ENCODE assay signal across 12 cellular contexts in the genomic region with DNA sequence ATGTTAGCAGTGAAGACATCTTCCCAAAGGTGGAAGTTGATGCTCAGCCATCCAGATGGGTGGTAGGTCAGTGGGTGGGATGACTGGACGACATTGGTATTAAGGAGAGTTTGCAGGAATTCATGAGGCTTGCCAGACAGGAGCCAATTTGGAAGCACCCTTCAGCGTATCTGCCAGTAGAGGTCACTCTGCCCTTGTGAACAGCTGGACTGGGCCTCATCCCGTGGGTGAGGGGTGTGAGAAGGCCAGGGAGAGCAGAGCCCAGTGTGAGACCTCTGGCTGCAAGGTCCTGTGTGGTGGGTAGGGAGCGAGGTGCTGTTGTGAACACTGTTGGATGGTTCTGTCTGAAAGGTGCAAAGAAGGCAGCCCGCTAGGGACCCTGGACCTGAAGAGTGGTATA. TPM values are rescaled to one million over a fixed set of nuclear protein-coding genes. Genes with fewer than 3 reads are reported as not detected.
A peak's percentile ranks its signal among the peaks of the same experiment; 100 is the strongest.
DNase-seq lines count a peak whose midpoint lies in the region; ATAC-seq, FAIRE-seq and TF ChIP-seq lines count a peak whose summit lies in the region.
"Had no signal": no experiment of that assay in that cellular context is flagged by ENCODE, and none has a peak within 500 bp of the region (broad histone marks: within the 10 kb centered on the region; RNA-seq: fewer than 3 reads in every experiment).

No MANE protein-coding gene starts in this region.

- no peak overlapping the region for H3K4ac ChIP-seq in H9 (ENCODE audit: low read depth, low read length)

- H3K4me1 ChIP-seq in H9 (ENCODE audit: insufficient read depth, low read length): no peaks in the 10 kb centered on the region
- no peaks in the 10 kb centered on the region for H3K4me1 ChIP-seq in keratinocyte (ENCODE audit: control insufficient read depth, extremely low read depth, insufficient read depth, low read length)
- no peaks in the 10 kb centered on the region for H3K4me1 ChIP-seq in sigmoid colon
- H3K4me1 ChIP-seq: adrenal gland, gastroesophageal sphincter had no signal

- no peaks in the 10 kb centered on the region; a peak in 2 of 7 replicates for H3K36me3 Mint-ChIP-seq in H9 (ENCODE audit: insufficient read depth in 1 of 3, low read depth in 3 of 3)
- no peaks in the 10 kb centered on the region for H3K36me3 Mint-ChIP-seq in activated CD8-positive, alpha-beta memory T cell treated with anti-CD3 and anti-CD28 coated beads, Interleukin-2, amount 10 ng/mL, durations not matched to agents 7 days and 5 days
- no peaks in the 10 kb centered on the region for H3K36me3 Mint-ChIP-seq in activated naive CD8-positive, alpha-beta T cell treated with anti-CD3 and anti-CD28 coated beads for 36 hours

- no peak overlapping the region for H2BK12ac ChIP-seq in H9 (ENCODE audit: insufficient read length, low read depth, low read length)

- H4K20me1 ChIP-seq in H9 (ENCODE audit: control insufficient read depth, insufficient read depth, insufficient read length) (no peaks in the 10 kb centered on the region), keratinocyte (ENCODE audit: control insufficient read depth, extremely low read depth, insufficient read depth, low read length) (no peaks in the 10 kb centered on the region)

- no peak overlapping the region for H4K91ac ChIP-seq in H9 (ENCODE audit: insufficient read length, low read depth, low read length)

- no peak overlapping the region for H4K8ac ChIP-seq in H9 (replicated peaks; ENCODE audit: insufficient read length, low read depth, low read length)

- H2BK120ac ChIP-seq in H9 (ENCODE audit: low read depth, low read length, poor library complexity, severe bottlenecking): no peak overlapping the region

- no peak overlapping the region for H4K5ac ChIP-seq in H9 (ENCODE audit: insufficient read length, low read depth, low read length)

- H3K4me3 ChIP-seq in WI38 (ENCODE audit: low read depth, low read length) (no peak overlapping the region), keratinocyte (ENCODE audit: control insufficient read depth in 2 of 3, extremely low read depth in 1 of 3, insufficient read depth in 2 of 3, low read depth in 1 of 3, low read length in 3 of 3) (no peak overlapping the region), sigmoid colon (no peak overlapping the region)
- H3K4me3 ChIP-seq: adrenal gland, gastroesophageal sphincter had no signal

- no peak overlapping the region for H3K4me3 Mint-ChIP-seq in H9
- H3K4me3 Mint-ChIP-seq in activated CD8-positive, alpha-beta memory T cell treated with anti-CD3 and anti-CD28 coated beads, Interleukin-2, amount 10 ng/mL, durations not matched to agents 7 days and 5 days: no peak overlapping the region
- H3K4me3 Mint-ChIP-seq in activated naive CD8-positive, alpha-beta T cell treated with anti-CD3 and anti-CD28 coated beads for 36 hours: no peak overlapping the region

- H3K79me1 ChIP-seq in H9 (ENCODE audit: insufficient read depth, low read depth, low read length, poor library complexity, severe bottlenecking): no peaks in the 10 kb centered on the region

- DNase-seq in AG08396 (ENCODE audit: low spot score) (peak; percentile 56), H9 (peak; percentile 86), keratinocyte (ENCODE audit: low read depth, low spot score) (no peak), sigmoid colon (no peak), activated gamma-delta T cell treated with Interleukin-2 at 50 U/mL for 16 hours (no peak)
- no peak for DNase-seq in activated CD8-positive, alpha-beta memory T cell treated with anti-CD3 and anti-CD28 coated beads, Interleukin-2, amount 10 ng/mL, durations not matched to agents 7 days and 5 days
- DNase-seq in activated naive CD8-positive, alpha-beta T cell treated with anti-CD3 and anti-CD28 coated beads for 36 hours: no peak
- DNase-seq: DND-41, NCI-H774 had no signal

- FAIRE-seq in keratinocyte (lab: Jason Lieb, UNC): no peak

- no peak overlapping the region for H3K56ac ChIP-seq in H9 (ENCODE audit: insufficient read length, low read depth, low read length)

- H3K9ac ChIP-seq in H9 (ENCODE audit: extremely low read depth, insufficient read length, low read length): no peak overlapping the region
- H3K9ac ChIP-seq in keratinocyte (ENCODE audit: control insufficient read depth, extremely low read depth, insufficient read depth, low read length): no peak overlapping the region

- H3K27ac Mint-ChIP-seq in H9: no peak overlapping the region; a peak in 1 of 7 replicates
- no peak overlapping the region for H3K27ac Mint-ChIP-seq in activated CD8-positive, alpha-beta memory T cell treated with anti-CD3 and anti-CD28 coated beads, Interleukin-2, amount 10 ng/mL, durations not matched to agents 7 days and 5 days
- no peak overlapping the region for H3K27ac Mint-ChIP-seq in activated naive CD8-positive, alpha-beta T cell treated with anti-CD3 and anti-CD28 coated beads for 36 hours

- peaks cover 0 to 5% of the 10 kb centered on the region in 2 experiments; a peak in 2 of 5 replicates for H3K9me3 Mint-ChIP-seq in H9
- H3K9me3 Mint-ChIP-seq in activated CD8-positive, alpha-beta memory T cell treated with anti-CD3 and anti-CD28 coated beads, Interleukin-2, amount 10 ng/mL, durations not matched to agents 7 days and 5 days (ENCODE audit: low read depth): no peaks in the 10 kb centered on the region
- peaks cover 1% of the 10 kb centered on the region for H3K9me3 Mint-ChIP-seq in activated naive CD8-positive, alpha-beta T cell treated with anti-CD3 and anti-CD28 coated beads for 36 hours

- H3K4me2 ChIP-seq in H9 (ENCODE audit: insufficient read depth, insufficient read length, low read length) (no peak overlapping the region), keratinocyte (ENCODE audit: control insufficient read depth, extremely low read depth, insufficient read depth, low read depth, low read length) (no peak overlapping the region)

- H3K9me1 ChIP-seq in keratinocyte (ENCODE audit: control insufficient read depth, extremely low read depth, insufficient read depth, low read length): no peaks in the 10 kb centered on the region

- WGBS in H9 (ENCODE audit: extremely low coverage, insufficient read length, low lambda C conversion rate): no CpG with 5 or more reads among the region's 5 CpGs
- WGBS in sigmoid colon, 2 donors: 45 to 51% methylated on average over 5 of the region's 5 CpGs

- H3K36me3 ChIP-seq in keratinocyte (ENCODE audit: control insufficient read depth in 2 of 2, extremely low read depth in 1 of 2, insufficient read depth in 2 of 2, low read length in 2 of 2) (no peaks in the 10 kb centered on the region), sigmoid colon (no peaks in the 10 kb centered on the region)
- H3K36me3 ChIP-seq: adrenal gland, gastroesophageal sphincter had no signal

- TF ChIP-seq CTCF in H9 (conservative IDR thresholded peaks at IDR 0.05) (peak; percentile 79), WI38 (IDR thresholded peaks at IDR 0.05; ENCODE audit: low read depth, low read length) (peak; percentile 41), keratinocyte (optimal IDR thresholded peaks at IDR 0.05 in 1 of 3, IDR thresholded peaks at IDR 0.05 in 1 of 3, conservative IDR thresholded peaks at IDR 0.05 in 1 of 3; ENCODE audit: extremely low read depth in 1 of 3, insufficient read depth in 2 of 3, low read length in 3 of 3) (peak; percentile 45 to 73 (median 67)), sigmoid colon (IDR thresholded peaks at IDR 0.05) (no peak)

- H2AFZ ChIP-seq in H9 (ENCODE audit: low read length): no peak overlapping the region
- no peak overlapping the region for H2AFZ ChIP-seq in keratinocyte (ENCODE audit: control insufficient read depth, low read length)

- no peak overlapping the region for H3K14ac ChIP-seq in H9 (ENCODE audit: insufficient read depth, low read length)

- no peak for TF ChIP-seq EP300 in sigmoid colon (IDR thresholded peaks at IDR 0.05)

- H2BK5ac ChIP-seq in H9 (ENCODE audit: insufficient read length, low read length): no peak overlapping the region

- H2BK15ac ChIP-seq in H9 (ENCODE audit: low read depth, low read length): no peak overlapping the region

- H2AK5ac ChIP-seq in H9 (ENCODE audit: insufficient read length, low read length): no peak overlapping the region

- H3K18ac ChIP-seq in H9 (ENCODE audit: insufficient read length, low read depth, low read length): no peak overlapping the region

- H3K23ac ChIP-seq in H9 (ENCODE audit: insufficient read length, low read depth, low read length): no peak overlapping the region

- H2BK20ac ChIP-seq in H9 (ENCODE audit: low read depth, low read length, poor library complexity, severe bottlenecking): no peak overlapping the region

- no peaks in the 10 kb centered on the region for H3K23me2 ChIP-seq in H9 (ENCODE audit: insufficient read length, low read depth, low read length, poor library complexity, severe bottlenecking)

- ATAC-seq in activated CD8-positive, alpha-beta memory T cell treated with anti-CD3 and anti-CD28 coated beads, Interleukin-2, amount 10 ng/mL, durations not matched to agents 7 days and 5 days: no peak
- ATAC-seq: gastroesophageal sphincter had no signal

- no peak for TF ChIP-seq POLR2A in sigmoid colon (IDR thresholded peaks at IDR 0.05)

- no peaks in the 10 kb centered on the region for H3K27me3 Mint-ChIP-seq in H9 (ENCODE audit: low read depth)
- peaks cover 2% of the 10 kb centered on the region for H3K27me3 Mint-ChIP-seq in activated CD8-positive, alpha-beta memory T cell treated with anti-CD3 and anti-CD28 coated beads, Interleukin-2, amount 10 ng/mL, durations not matched to agents 7 days and 5 days
- no peaks in the 10 kb centered on the region for H3K27me3 Mint-ChIP-seq in activated naive CD8-positive, alpha-beta T cell treated with anti-CD3 and anti-CD28 coated beads for 36 hours

- no peak overlapping the region for H3T11ph ChIP-seq in H9 (ENCODE audit: low read length)

- H3K79me2 ChIP-seq in H9 (ENCODE audit: insufficient read depth, low read length) (no peaks in the 10 kb centered on the region), keratinocyte (ENCODE audit: control insufficient read depth, insufficient read depth, low read length) (no peaks in the 10 kb centered on the region)

- H3K27ac ChIP-seq in H9 (ENCODE audit: insufficient read length, low read depth, low read length) (no peak overlapping the region), keratinocyte (ENCODE audit: control insufficient read depth, insufficient read depth, low read length) (no peak overlapping the region), sigmoid colon (no peak overlapping the region)
- H3K27ac ChIP-seq: adrenal gland, gastroesophageal sphincter had no signal

- CTCF ChIA-PET in activated CD8-positive, alpha-beta memory T cell treated with anti-CD3 and anti-CD28 coated beads, Interleukin-2, amount 10 ng/mL, durations not matched to agents 7 days and 5 days (lab: Charles Lee): no interaction called here

- intact Hi-C loops in sigmoid colon (cut with DNase I): no loop called here

- no peaks in the 10 kb centered on the region for H3K27me3 ChIP-seq in H9 (ENCODE audit: insufficient read depth, low read length)
- H3K27me3 ChIP-seq in keratinocyte (ENCODE audit: control insufficient read depth, extremely low read depth, insufficient read depth, low read length): no peaks in the 10 kb centered on the region
- no peaks in the 10 kb centered on the region for H3K27me3 ChIP-seq in sigmoid colon
- H3K27me3 ChIP-seq: adrenal gland, gastroesophageal sphincter had no signal

- dilution Hi-C loops in keratinocyte (cut with MboI; ENCODE audit: extremely low pct_ligation_motif_present, low sequenced_read_pairs): no loop called here

- H3K9me3 ChIP-seq in H9 (ENCODE audit: control insufficient read depth, low read depth, low read length) (no peaks in the 10 kb centered on the region), keratinocyte (ENCODE audit: control insufficient read depth, low read depth, low read length) (no peaks in the 10 kb centered on the region), sigmoid colon (no peaks in the 10 kb centered on the region)
- H3K9me3 ChIP-seq: adrenal gland had no signal

- no peaks in the 10 kb centered on the region; a peak in 1 of 4 replicates for H3K4me1 Mint-ChIP-seq in H9
- no peaks in the 10 kb centered on the region for H3K4me1 Mint-ChIP-seq in activated CD8-positive, alpha-beta memory T cell treated with anti-CD3 and anti-CD28 coated beads, Interleukin-2, amount 10 ng/mL, durations not matched to agents 7 days and 5 days
- H3K4me1 Mint-ChIP-seq in activated naive CD8-positive, alpha-beta T cell treated with anti-CD3 and anti-CD28 coated beads for 36 hours: no peaks in the 10 kb centered on the region

RNA-seq across cellular contexts. Expression of a gene that starts 37.7 kb away (rescaled TPM):
- total RNA-seq in H9 (2021): 0.07 TPM in 2 replicates
- polyA plus RNA-seq in keratinocyte: not detected in 3 replicates
- not detected for polyA plus RNA-seq in keratinocyte (2011; ENCODE audit: low read depth)
- not detected in 2 replicates for polyA plus RNA-seq in keratinocyte (2011; cell fraction: cytosol; rRNA removed)
- 0.03 TPM in 1 of 2 replicates, not detected in the other for polyA plus RNA-seq in keratinocyte (2011; cell fraction: nucleus; rRNA removed)
- not detected in 2 replicates for polyA plus RNA-seq in keratinocyte (2012; ENCODE audit: low replicate concordance)
- not detected in 3 replicates for polyA minus RNA-seq in keratinocyte
- not detected for polyA minus RNA-seq in keratinocyte (2011; cell fraction: cytosol; rRNA and poly(A)+ RNA removed)
- polyA minus RNA-seq in keratinocyte (2011; cell fraction: nucleus; rRNA and poly(A)+ RNA removed): not detected in 2 replicates
- not detected for total RNA-seq in sigmoid colon
- under 1 TPM in 1 of 3 donors, not detected in 2; 0.22 TPM for polyA plus RNA-seq in sigmoid colon
- total RNA-seq in activated CD8-positive, alpha-beta memory T cell treated with anti-CD3 and anti-CD28 coated beads, Interleukin-2, amount 10 ng/mL, durations not matched to agents 7 days and 5 days: not detected
- not detected for total RNA-seq in activated naive CD8-positive, alpha-beta T cell treated with anti-CD3 and anti-CD28 coated beads for 36 hours
- total RNA-seq: gastroesophageal sphincter had no signal

Comparison
In these comparisons a context has a peak if more than half of its experiments do, and no peak if none do; other contexts are left out.
1. DNase-seq: peak in AG08396 (single experiment) and H9 (single experiment); none in keratinocyte (single experiment), sigmoid colon (single experiment), activated CD8-positive, alpha-beta memory T cell treated with anti-CD3 and anti-CD28 coated beads, Interleukin-2, amount 10 ng/mL, durations not matched to agents 7 days and 5 days (single experiment), activated naive CD8-positive, alpha-beta T cell treated with anti-CD3 and anti-CD28 coated beads for 36 hours (single experiment) and activated gamma-delta T cell treated with Interleukin-2 at 50 U/mL for 16 hours (single experiment).
2. CTCF ChIP-seq: peak in H9 (single experiment), WI38 (single experiment) and keratinocyte (3 of 3); none in sigmoid colon (0 of 4).